In genomic region chr4:7788193-7788592, GRCh38 we compare ENCODE assay signal across 28 cellular contexts.
A peak's percentile ranks its signal among the peaks of the same experiment; 100 is the strongest.
DNase-seq lines count a peak whose midpoint lies in the region; ATAC-seq, FAIRE-seq and TF ChIP-seq lines count a peak whose summit lies in the region.
"Had no signal": no experiment of that assay in that cellular context is flagged by ENCODE, and none has a peak within 500 bp of the region (broad histone marks: within the 10 kb centered on the region; RNA-seq: fewer than 3 reads in every experiment).

No MANE protein-coding gene starts in this region.

- FAIRE-seq in K562 (lab: Jason Lieb, UNC), result no peak
- FAIRE-seq: GM12891, GM18507 had no signal

- H3K27me3 ChIP-seq in left ventricle myocardium inferior (ENCODE audit: low read depth) (no peaks in the 10 kb centered on the region), K562 (ENCODE audit: control insufficient read depth in 2 of 2, insufficient read depth in 2 of 2, low read length in 2 of 2) (peaks cover 19 to 40% of the 10 kb centered on the region in 2 experiments; a peak in 4 of 5 replicates), BE2C (no peaks in the 10 kb centered on the region)

- POLR2A ChIA-PET in K562 (lab: Yijun Ruan, JAX), result no interaction called here

- no peak for DNase-seq in left ventricle myocardium inferior
- no peak for DNase-seq in left ventricle myocardium superior
- peak in 2 of 4 experiments; percentile 24 for DNase-seq in K562 (ENCODE audit: extremely low read depth in 1 of 4, low spot score in 3 of 4)
- DNase-seq in posterior vena cava (ENCODE audit: low spot score), result peak; percentile 53
- DNase-seq in NCI-H2171 (lab: John Stamatoyannopoulos, UW), result no peak
- no peak for DNase-seq in H4 (ENCODE audit: low spot score)
- DNase-seq in activated T-helper 1 cell treated with anti-CD3 and anti-CD28 coated beads, Interleukin-12 subunit alpha, Interleukin-12 subunit beta, Interleukin-2, Interleukin-4 antibody, amounts not matched to agents 30 ng/mL and 10 ng/mL and 1 ng/mL, durations not matched to agents 14 hours and 24 hours and 36 hours (ENCODE audit: low spot score), result no peak
- no peak for DNase-seq in BE2C
- DNase-seq: AML-193; Calu3; CD8-positive, alpha-beta memory T cell; DMS153; H9; KG1; NCI-H1092 treated with DMSO at 0.1 percent for 48 hours; NCI-H146; NCI-H2029; NCI-H226; NCI-H510A treated with DMSO at 0.1 percent for 48 hours; NCI-H748 treated with DMSO at 0.1 percent for 48 hours; RPMI8226; SIG-M5; SK-N-SH had no signal

- CTCF ChIA-PET in K562 (lab: Yijun Ruan, JAX; ENCODE audit: low intra/inter-chr PET ratio), result no interaction called here

- BruUV-seq in K562 (replicated peaks; lab: Mats Ljungman, UMichigan), result no TSS peak

- H3K36me3 Mint-ChIP-seq in activated T-helper 1 cell treated with anti-CD3 and anti-CD28 coated beads, Interleukin-12 subunit alpha, Interleukin-12 subunit beta, Interleukin-2, Interleukin-4 antibody, amounts not matched to agents 30 ng/mL and 10 ng/mL and 1 ng/mL, durations not matched to agents 14 hours and 24 hours and 36 hours (ENCODE audit: low read depth), result peaks cover 8% of the 10 kb centered on the region

- no peaks in the 10 kb centered on the region; the same call in 1 of the 2 replicates for H4K20me1 ChIP-seq in K562 (replicated peaks; ENCODE audit: control insufficient read depth, insufficient read depth, low read length)

- TF ChIP-seq EP300 in K562 (IDR thresholded peaks at IDR 0.05; ENCODE audit: low read length), result no peak

- H3K9me3 Mint-ChIP-seq in activated T-helper 1 cell treated with anti-CD3 and anti-CD28 coated beads, Interleukin-12 subunit alpha, Interleukin-12 subunit beta, Interleukin-2, Interleukin-4 antibody, amounts not matched to agents 30 ng/mL and 10 ng/mL and 1 ng/mL, durations not matched to agents 14 hours and 24 hours and 36 hours, result no peaks in the 10 kb centered on the region
- H3K9me3 Mint-ChIP-seq: CD8-positive, alpha-beta memory T cell; H9 had no signal

- peak in 1 of 2 experiments; percentile 30; a peak in 2 of 4 replicates for TF ChIP-seq RAD21 in K562 (CRISPR knock-in tag; conservative IDR thresholded peaks at IDR 0.05 in 1 of 2, IDR thresholded peaks at IDR 0.05 in 1 of 2)

- H3K27ac ChIP-seq in left ventricle myocardium inferior (replicated peaks) (peak overlapping the region; percentile 81), K562 (ENCODE audit: extremely low read depth, low read depth, low read length) (no peak overlapping the region)
- H3K27ac ChIP-seq: C4-2B, HL-60, PC-9 had no signal

- no peak overlapping the region for H3K9ac ChIP-seq in K562 (ENCODE audit: insufficient read depth in 1 of 2, low read depth in 2 of 2, low read length in 2 of 2)
- H3K9ac ChIP-seq: SK-N-SH had no signal

- no peaks in the 10 kb centered on the region for H3K27me3 Mint-ChIP-seq in activated T-helper 1 cell treated with anti-CD3 and anti-CD28 coated beads, Interleukin-12 subunit alpha, Interleukin-12 subunit beta, Interleukin-2, Interleukin-4 antibody, amounts not matched to agents 30 ng/mL and 10 ng/mL and 1 ng/mL, durations not matched to agents 14 hours and 24 hours and 36 hours (ENCODE audit: insufficient read depth)
- H3K27me3 Mint-ChIP-seq: CD8-positive, alpha-beta memory T cell had no signal

- 7% methylated on average over 17 of the region's 17 CpGs for WGBS in K562 (ENCODE audit: insufficient coverage, low coverage, missing lambda C conversion rate)

- in situ Hi-C loops in K562 (cut with MboI), result no loop called here

- peaks cover 21% of the 10 kb centered on the region for H3K4me1 Mint-ChIP-seq in activated T-helper 1 cell treated with anti-CD3 and anti-CD28 coated beads, Interleukin-12 subunit alpha, Interleukin-12 subunit beta, Interleukin-2, Interleukin-4 antibody, amounts not matched to agents 30 ng/mL and 10 ng/mL and 1 ng/mL, durations not matched to agents 14 hours and 24 hours and 36 hours (ENCODE audit: low read depth)
- H3K4me1 Mint-ChIP-seq: H9 had no signal

- no peak overlapping the region for H3K4me3 Mint-ChIP-seq in activated T-helper 1 cell treated with anti-CD3 and anti-CD28 coated beads, Interleukin-12 subunit alpha, Interleukin-12 subunit beta, Interleukin-2, Interleukin-4 antibody, amounts not matched to agents 30 ng/mL and 10 ng/mL and 1 ng/mL, durations not matched to agents 14 hours and 24 hours and 36 hours
- H3K4me3 Mint-ChIP-seq: CD8-positive, alpha-beta memory T cell; H9 had no signal

- H3K4me1 ChIP-seq in left ventricle myocardium inferior (peaks cover 39% of the 10 kb centered on the region), K562 (replicated peaks in 1 of 2; ENCODE audit: control insufficient read depth in 2 of 2, insufficient read depth in 2 of 2, low read length in 2 of 2) (no peaks in the 10 kb centered on the region; a peak in 1 of 5 replicates), BE2C (peaks cover 8% of the 10 kb centered on the region; the same call in 1 of the 2 replicates)

- H3K79me2 ChIP-seq in K562 (ENCODE audit: control insufficient read depth, insufficient read depth, low read length), result no peaks in the 10 kb centered on the region

- ATAC-seq in left ventricle myocardium superior, result no peak
- peak; percentile 56; the same call in 1 of the 3 replicates for ATAC-seq in K562

- no peaks in the 10 kb centered on the region for H3K9me1 ChIP-seq in K562 (ENCODE audit: control insufficient read depth, insufficient read depth, low read length)

- intact Hi-C loops in left ventricle myocardium inferior (cut with micrococcal nuclease), result no loop called here
- intact Hi-C loops in left ventricle myocardium superior (cut with micrococcal nuclease), result no loop called here
- intact Hi-C loops in K562 (cut with micrococcal nuclease), result no loop called here
- intact Hi-C loops in posterior vena cava (cut with DNase I), result no loop called here
- intact Hi-C loops in activated T-helper 1 cell treated with anti-CD3 and anti-CD28 coated beads, Interleukin-12 subunit alpha, Interleukin-12 subunit beta, Interleukin-2, Interleukin-4 antibody, amounts not matched to agents 30 ng/mL and 10 ng/mL and 1 ng/mL, durations not matched to agents 14 hours and 24 hours and 36 hours (cut with micrococcal nuclease), result no loop called here

- no peak for TF ChIP-seq POLR2A in K562 (conservative IDR thresholded peaks at IDR 0.05)

- H3K9me3 ChIP-seq in left ventricle myocardium inferior (replicated peaks), result no peaks in the 10 kb centered on the region
- H3K9me3 ChIP-seq in K562 (replicated peaks; ENCODE audit: control insufficient read depth, insufficient read depth, low read depth, low read length), result no peaks in the 10 kb centered on the region
- H3K9me3 ChIP-seq in BE2C, result no peaks in the 10 kb centered on the region
- H3K9me3 ChIP-seq: SK-N-SH had no signal

- H3K4me3 ChIP-seq in left ventricle myocardium inferior, result no peak overlapping the region
- no peak overlapping the region for H3K4me3 ChIP-seq in K562
- H3K4me3 ChIP-seq in BE2C (ENCODE audit: low read depth, low read length), result no peak overlapping the region
- H3K4me3 ChIP-seq: PC-9 had no signal

- H3K36me3 ChIP-seq in left ventricle myocardium inferior (peaks cover 22% of the 10 kb centered on the region), K562 (ENCODE audit: control insufficient read depth, insufficient read depth, low read length) (no peaks in the 10 kb centered on the region), BE2C (peaks cover 74% of the 10 kb centered on the region)

- H2AFZ ChIP-seq in K562 (ENCODE audit: low read depth, low read length), result no peak overlapping the region
- H2AFZ ChIP-seq: PC-9 had no signal

- TF ChIP-seq CTCF in left ventricle myocardium inferior (IDR thresholded peaks at IDR 0.05; ENCODE audit: borderline replicate concordance), result no peak
- 0 out of 6 replicates have a peak, but pooled peaks of 2 of the 3 experiments have one; percentile 14 to 21 for TF ChIP-seq CTCF in K562 (IDR thresholded peaks at IDR 0.05 in 2 of 3, conservative IDR thresholded peaks at IDR 0.05 in 1 of 3; ENCODE audit: insufficient read depth in 2 of 3, low read depth in 1 of 3, low read length in 3 of 3)
- TF ChIP-seq CTCF in BE2C (IDR thresholded peaks at IDR 0.05; ENCODE audit: low read depth, low read length), result no peak

- H3K27ac Mint-ChIP-seq in activated T-helper 1 cell treated with anti-CD3 and anti-CD28 coated beads, Interleukin-12 subunit alpha, Interleukin-12 subunit beta, Interleukin-2, Interleukin-4 antibody, amounts not matched to agents 30 ng/mL and 10 ng/mL and 1 ng/mL, durations not matched to agents 14 hours and 24 hours and 36 hours, result no peak overlapping the region
- H3K27ac Mint-ChIP-seq: CD8-positive, alpha-beta memory T cell had no signal

- H3K4me2 ChIP-seq in K562 (ENCODE audit: insufficient read depth, low read length), result no peak overlapping the region
- H3K4me2 ChIP-seq: PC-9, SK-N-SH had no signal

TF ChIP-seq in K562, 482 proteins besides CTCF, POLR2A, EP300 and RAD21 (continues in another document):
- TF ChIP-seq ZHX1 (conservative IDR thresholded peaks at IDR 0.05; ENCODE audit: low read length) (no peak), ERF (CRISPR knock-in tag; IDR thresholded peaks at IDR 0.05) (no peak)

Comparison
In these comparisons a context has a peak if more than half of its experiments do, and no peak if none do; other contexts are left out.
1. CTCF ChIP-seq: peak in K562 (2 of 3); none in left ventricle myocardium inferior (single experiment) and BE2C (single experiment).